9 cellular contexts compared by ENCODE assay signal in genomic region chr11:37504066-37504611, GRCh38.
A peak's percentile ranks its signal among the peaks of the same experiment; 100 is the strongest.
DNase-seq lines count a peak whose midpoint lies in the region; ATAC-seq and TF ChIP-seq lines count a peak whose summit lies in the region.
"Had no signal": no experiment of that assay in that cellular context is flagged by ENCODE, and none has a peak within 500 bp of the region (broad histone marks: within the 10 kb centered on the region; RNA-seq: fewer than 3 reads in every experiment).

No MANE protein-coding gene starts in this region.

- no TSS peak for BruUV-seq in HCT116 (replicated peaks; lab: Mats Ljungman, UMichigan)

- RAD21 ChIA-PET in HCT116 (lab: Charles Lee; ENCODE audit: low non-redundant PET in 1 of 2, low total read pairs in 2 of 2, uncharacterized antibody in 2 of 2, unreplicated experiment in 2 of 2) = no interaction called here

- no peak for DNase-seq in HCT116 (ENCODE audit: low read depth, low spot score)
- peak; percentile 5 for DNase-seq in LoVo (ENCODE audit: low spot score)
- DNase-seq in epithelial cell of proximal tubule (ENCODE audit: low read depth) = peak; percentile 77
- no peak for DNase-seq in SW480 (ENCODE audit: low spot score)
- DNase-seq in NCI-H1694 (lab: John Stamatoyannopoulos, UW) = no peak
- no peak for DNase-seq in effector memory CD8-positive, alpha-beta T cell

- H3K36me3 ChIP-seq in HCT116 (ENCODE audit: control insufficient read depth in 1 of 2, insufficient read depth in 2 of 2, low read length in 2 of 2) = no peaks in the 10 kb centered on the region
- H3K36me3 ChIP-seq: Peyer's patch had no signal

- peak; percentile 92 for ATAC-seq in GM18508 (IDR thresholded peaks at IDR 0.05; ENCODE audit: insufficient read depth, unreplicated experiment)
- no peak for ATAC-seq in HCT116
- ATAC-seq in effector memory CD8-positive, alpha-beta T cell (replicated peaks) = no peak

- H3K79me2 ChIP-seq in HCT116 (ENCODE audit: insufficient read depth, low read length) = no peaks in the 10 kb centered on the region

- peak overlapping the region; percentile 14 for H3K4me3 Mint-ChIP-seq in stimulated activated naive CD8-positive, alpha-beta T cell treated with anti-CD3 and anti-CD28 coated beads, Interleukin-15, Interleukin-2, amounts not matched to agents 100 ng/mL and 50 ng/mL, for 24 hours
- H3K4me3 Mint-ChIP-seq in effector memory CD8-positive, alpha-beta T cell = no peak overlapping the region

- no peaks in the 10 kb centered on the region for H3K4me1 ChIP-seq in HCT116 (ENCODE audit: control insufficient read depth in 1 of 2, insufficient read depth in 2 of 2, low read length in 2 of 2)

- intact Hi-C loops in HCT116 (cut with micrococcal nuclease) = no loop called here

- H3K4me1 Mint-ChIP-seq in stimulated activated naive CD8-positive, alpha-beta T cell treated with anti-CD3 and anti-CD28 coated beads, Interleukin-15, Interleukin-2, amounts not matched to agents 100 ng/mL and 50 ng/mL, for 24 hours (ENCODE audit: low read depth) = peaks cover 17% of the 10 kb centered on the region
- no peaks in the 10 kb centered on the region for H3K4me1 Mint-ChIP-seq in effector memory CD8-positive, alpha-beta T cell (ENCODE audit: low read depth in 2 of 2)

- no peak for TF ChIP-seq RAD21 in HCT116 (IDR thresholded peaks at IDR 0.05; ENCODE audit: low read depth)

- no peak overlapping the region for H3K4me2 ChIP-seq in HCT116 (ENCODE audit: low read length)

- H3K9me3 ChIP-seq in HCT116 (ENCODE audit: control insufficient read depth in 1 of 2, insufficient read depth in 1 of 2, low read depth in 1 of 2, low read length in 2 of 2) = peaks cover 9 to 24% of the 10 kb centered on the region in 2 experiments; a peak in 2 of 4 replicates
- H3K9me3 ChIP-seq: Peyer's patch had no signal

- no peaks in the 10 kb centered on the region for H3K9me2 ChIP-seq in HCT116 (ENCODE audit: insufficient read depth)

- POLR2A ChIA-PET in HCT116 (lab: Charles Lee) = no interaction called here

- CTCF ChIA-PET in HCT116 (lab: Charles Lee) = no interaction called here

- H2AFZ ChIP-seq in HCT116 (ENCODE audit: low read depth, low read length, poor library complexity, severe bottlenecking) = no peak overlapping the region

- H3K27me3 Mint-ChIP-seq in stimulated activated naive CD8-positive, alpha-beta T cell treated with anti-CD3 and anti-CD28 coated beads, Interleukin-15, Interleukin-2, amounts not matched to agents 100 ng/mL and 50 ng/mL, for 24 hours = no peaks in the 10 kb centered on the region
- H3K27me3 Mint-ChIP-seq in effector memory CD8-positive, alpha-beta T cell = no peaks in the 10 kb centered on the region

- no peak overlapping the region for H3K27ac ChIP-seq in HCT116 (ENCODE audit: low read depth, low read length)

- no peak for TF ChIP-seq POLR2A in HCT116 (IDR thresholded peaks at IDR 0.05; ENCODE audit: borderline replicate concordance, extremely low read depth, insufficient read depth, insufficient read length)

- no peak for TF ChIP-seq CTCF in HCT116 (IDR thresholded peaks at IDR 0.05 in 2 of 3, conservative IDR thresholded peaks at IDR 0.05 in 1 of 3; ENCODE audit: borderline replicate concordance in 1 of 3, insufficient read depth in 1 of 3, low read depth in 2 of 3, low read length in 2 of 3)
- no peak for TF ChIP-seq CTCF in epithelial cell of proximal tubule (conservative IDR thresholded peaks at IDR 0.05; ENCODE audit: low read depth, low read length)

- H3K4me3 ChIP-seq in HCT116 (replicated peaks in 1 of 2; ENCODE audit: low read depth in 1 of 2, low read length in 2 of 2) (no peak overlapping the region), epithelial cell of proximal tubule (ENCODE audit: low read depth, low read length) (no peak overlapping the region)
- H3K4me3 ChIP-seq: Peyer's patch had no signal

- H3K27ac Mint-ChIP-seq in stimulated activated naive CD8-positive, alpha-beta T cell treated with anti-CD3 and anti-CD28 coated beads, Interleukin-15, Interleukin-2, amounts not matched to agents 100 ng/mL and 50 ng/mL, for 24 hours = peak overlapping the region; percentile 66
- no peak overlapping the region for H3K27ac Mint-ChIP-seq in effector memory CD8-positive, alpha-beta T cell

- no peak overlapping the region for H3K9ac ChIP-seq in HCT116 (ENCODE audit: low read length)

- no peaks in the 10 kb centered on the region for H3K36me3 Mint-ChIP-seq in stimulated activated naive CD8-positive, alpha-beta T cell treated with anti-CD3 and anti-CD28 coated beads, Interleukin-15, Interleukin-2, amounts not matched to agents 100 ng/mL and 50 ng/mL, for 24 hours (ENCODE audit: low read depth)
- no peaks in the 10 kb centered on the region for H3K36me3 Mint-ChIP-seq in effector memory CD8-positive, alpha-beta T cell (ENCODE audit: insufficient read depth)

- peaks cover 18% of the 10 kb centered on the region for H3K9me3 Mint-ChIP-seq in stimulated activated naive CD8-positive, alpha-beta T cell treated with anti-CD3 and anti-CD28 coated beads, Interleukin-15, Interleukin-2, amounts not matched to agents 100 ng/mL and 50 ng/mL, for 24 hours
- peaks cover 14 to 15% of the 10 kb centered on the region in 2 donors for H3K9me3 Mint-ChIP-seq in effector memory CD8-positive, alpha-beta T cell

- no peaks in the 10 kb centered on the region for H4K20me1 ChIP-seq in HCT116 (ENCODE audit: insufficient read depth)

- H3K27me3 ChIP-seq in HCT116 (ENCODE audit: insufficient read depth, low read length) = no peaks in the 10 kb centered on the region
- H3K27me3 ChIP-seq: Peyer's patch had no signal

TF ChIP-seq in HCT116, 20 proteins besides CTCF, POLR2A, EP300 and RAD21:
- TF ChIP-seq YY1 (IDR thresholded peaks at IDR 0.05; ENCODE audit: extremely low read depth, insufficient replicate concordance, low read depth, low read length) = no peak
- peak; percentile 77 for TF ChIP-seq TCF7L2 (IDR thresholded peaks at IDR 0.05; ENCODE audit: borderline replicate concordance, extremely low read depth, insufficient read depth, insufficient read length)
- TF ChIP-seq CBX3 (IDR thresholded peaks at IDR 0.05; ENCODE audit: low read depth) = no peak

Comparison
In these comparisons a context has a peak if more than half of its experiments do, and no peak if none do; other contexts are left out.
1. DNase-seq: peak in LoVo (single experiment) and epithelial cell of proximal tubule (single experiment); none in HCT116 (single experiment), SW480 (single experiment), NCI-H1694 (single experiment) and effector memory CD8-positive, alpha-beta T cell (0 of 3).